ENCODE assay signal across 17 cellular contexts in the genomic region with DNA sequence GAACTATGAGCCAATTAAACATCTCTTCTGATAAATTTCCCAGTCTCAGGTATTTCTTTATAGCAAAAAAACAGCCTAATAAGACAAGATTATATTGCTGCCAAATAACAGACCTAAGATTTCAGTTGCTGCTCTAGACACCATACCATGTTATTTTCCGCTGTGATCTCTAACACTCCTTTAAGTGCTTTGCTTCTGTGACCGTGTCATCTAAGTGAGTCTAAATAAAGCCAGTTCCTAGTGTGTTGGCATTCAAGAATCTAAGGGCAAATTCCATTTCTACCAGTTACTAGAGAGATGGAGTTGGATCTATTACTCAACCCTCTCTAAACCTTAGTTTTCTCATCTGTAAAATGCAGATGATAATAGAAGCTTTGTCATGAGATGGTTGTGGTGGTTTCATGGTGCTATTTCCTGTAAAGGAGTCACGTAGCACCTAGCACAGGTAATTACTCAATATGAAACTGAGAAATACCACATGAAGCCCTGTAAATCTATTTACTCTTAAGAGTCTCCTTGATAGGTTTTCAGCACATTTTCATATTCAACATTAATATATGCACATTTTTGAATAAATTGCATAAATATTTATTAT. TPM values are rescaled to one million over a fixed set of nuclear protein-coding genes. Genes with fewer than 3 reads are reported as not detected.
DNase-seq lines count a peak whose midpoint lies in the region; ATAC-seq and TF ChIP-seq lines count a peak whose summit lies in the region.
"Had no signal": no experiment of that assay in that cellular context is flagged by ENCODE, and none has a peak within 500 bp of the region (broad histone marks: within the 10 kb centered on the region; RNA-seq: fewer than 3 reads in every experiment).

No MANE protein-coding gene starts in this region.

- H3K4me3 ChIP-seq in right atrium auricular region: no peak overlapping the region
- H3K4me3 ChIP-seq in Peyer's patch: no peak overlapping the region
- H3K4me3 ChIP-seq: right lobe of liver had no signal

- DNase-seq in Right ventricle myocardium superior (no peak), right atrium auricular region (ENCODE audit: low spot score) (no peak), kidney tubule cell (ENCODE audit: low spot score) (peak; percentile 2), head of caudate nucleus (no peak), SW 1271 (lab: John Stamatoyannopoulos, UW) (no peak), Peyer's patch (no peak)
- DNase-seq: activated CD4-positive, alpha-beta memory T cell treated with anti-CD3 and anti-CD28 coated beads, Interleukin-2, amount 10 ng/mL, durations not matched to agents 7 days and 5 days; amniotic stem cell; effector CD4-positive, alpha-beta T cell; GOT3; NCI-H510A; right lobe of liver had no signal

- TF ChIP-seq CTCF in right atrium auricular region (IDR thresholded peaks at IDR 0.05): no peak
- TF ChIP-seq CTCF in Peyer's patch (IDR thresholded peaks at IDR 0.05): no peak

- peak; percentile 82 for ATAC-seq in Right ventricle myocardium superior (ENCODE audit: poor library complexity)
- ATAC-seq in GM21717 (IDR thresholded peaks at IDR 0.05; ENCODE audit: unreplicated experiment): peak; percentile 99
- peak; percentile 96 for ATAC-seq in HG03159 (IDR thresholded peaks at IDR 0.05; ENCODE audit: unreplicated experiment)
- ATAC-seq: right lobe of liver, SK-N-SH treated with all-trans-retinoic acid at 6 μM for 48 hours had no signal

- TF ChIP-seq POLR2A in Peyer's patch (IDR thresholded peaks at IDR 0.05): no peak

- H3K9me3 ChIP-seq in right atrium auricular region (no peaks in the 10 kb centered on the region), Peyer's patch (no peaks in the 10 kb centered on the region)
- H3K9me3 ChIP-seq: right lobe of liver had no signal

- H3K27ac ChIP-seq in right atrium auricular region (peak overlapping the region in 1 of 2 donors; percentile 52), Peyer's patch (no peak overlapping the region)
- H3K27ac ChIP-seq: right lobe of liver had no signal

- H3K4me1 ChIP-seq in right atrium auricular region (no peaks in the 10 kb centered on the region), Peyer's patch (no peaks in the 10 kb centered on the region)
- H3K4me1 ChIP-seq: right lobe of liver had no signal

- H3K36me3 ChIP-seq in right atrium auricular region (no peaks in the 10 kb centered on the region), Peyer's patch (no peaks in the 10 kb centered on the region)
- H3K36me3 ChIP-seq: right lobe of liver had no signal

- H3K27me3 ChIP-seq in right atrium auricular region (no peaks in the 10 kb centered on the region), Peyer's patch (no peaks in the 10 kb centered on the region)
- H3K27me3 ChIP-seq: right lobe of liver had no signal

- intact Hi-C loops in Right ventricle myocardium superior (cut with DNase I): no loop called here
- intact Hi-C loops in head of caudate nucleus (cut with DNase I): no loop called here

RNA-seq across cellular contexts. Expression of a gene that starts 40.5 kb away (rescaled TPM):
- total RNA-seq in Right ventricle myocardium superior (113 TPM), right atrium auricular region (10 to 100 TPM; 23.5 to 75.5 TPM), Peyer's patch (not detected)
- total RNA-seq: activated CD4-positive, alpha-beta memory T cell treated with anti-CD3 and anti-CD28 coated beads, Interleukin-2, amount 10 ng/mL, durations not matched to agents 7 days and 5 days; LHCN-M2; right lobe of liver; ureter had no signal

Comparison
In these comparisons a context has a peak if more than half of its experiments do, and no peak if none do; other contexts are left out.
1. RNA of a gene that starts 40.5 kb away (total RNA-seq): 113 TPM in Right ventricle myocardium superior (single experiment) and 23.5 to 75.5 TPM in right atrium auricular region; not detected in Peyer's patch; every median in the first group is over 10 times any median in the second.
2. Peak in every context shown above with its lines, with median percentiles within 50 percentile points of each other: ATAC-seq.